8 cellular contexts compared by ENCODE assay signal in the genomic region with DNA sequence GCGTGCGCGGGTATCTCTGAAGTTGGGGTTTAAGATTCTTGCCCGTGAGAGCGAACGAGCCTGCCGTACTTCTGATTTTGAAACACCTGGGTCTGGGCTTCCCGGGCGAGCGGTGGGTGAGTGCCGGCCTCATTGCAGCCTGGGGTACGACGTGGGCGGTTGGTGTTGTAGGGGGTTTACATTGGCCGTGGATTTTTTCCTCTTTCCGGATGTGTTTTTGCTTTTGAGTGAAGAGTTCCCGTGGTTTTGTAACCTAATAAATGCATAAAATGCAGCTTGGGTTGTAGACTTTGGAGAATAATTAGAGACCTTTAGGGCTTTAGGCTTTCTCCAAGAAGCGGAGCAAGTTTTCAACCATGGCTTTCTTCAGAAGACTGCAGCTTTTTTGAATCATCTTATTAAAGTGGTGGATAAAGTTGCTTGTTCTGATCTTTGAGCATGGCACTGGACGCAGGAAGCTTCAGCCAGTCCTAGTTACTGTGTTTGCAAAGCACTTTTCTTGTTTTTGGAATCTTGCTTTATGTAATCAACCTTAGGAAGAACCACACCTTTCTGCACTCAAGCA. TPM values are rescaled to one million over a fixed set of nuclear protein-coding genes. Genes with fewer than 3 reads are reported as not detected.
DNase-seq lines count a peak whose midpoint lies in the region; ATAC-seq, FAIRE-seq and TF ChIP-seq lines count a peak whose summit lies in the region.

No MANE protein-coding gene starts in this region.

- DNase-seq in activated T-cell treated with anti-CD3 and anti-CD28 coated beads, Interleukin-2, amount 50 U/mL, for 24 hours, result no peak
- DNase-seq in activated T-cell treated with anti-CD3 and anti-CD28 coated beads, Interleukin-2, amount 50 U/mL, for 1 hour, result no peak
- DNase-seq in activated CD4-positive, alpha-beta memory T cell treated with anti-CD3 and anti-CD28 coated beads, Interleukin-2, amount 10 ng/mL, durations not matched to agents 7 days and 5 days, result no peak
- DNase-seq in NK-92 (lab: John Stamatoyannopoulos, UW; ENCODE audit: unreplicated experiment) (no peak), D721Med (ENCODE audit: insufficient read length, low spot score) (no peak)

- peaks cover 59% of the 10 kb centered on the region for H3K4me1 Mint-ChIP-seq in activated T-cell treated with anti-CD3 and anti-CD28 coated beads, Interleukin-2, amount 50 U/mL, for 24 hours (ENCODE audit: low read depth)
- peaks cover 64% of the 10 kb centered on the region for H3K4me1 Mint-ChIP-seq in activated CD4-positive, alpha-beta memory T cell treated with anti-CD3 and anti-CD28 coated beads, Interleukin-2, amount 10 ng/mL, durations not matched to agents 7 days and 5 days

- peak overlapping the region; percentile 67 to 94 for H3K9ac ChIP-seq in stomach smooth muscle (ENCODE audit: low read length in 2 of 2)

- H3K4me3 ChIP-seq in iPS-18c (ENCODE audit: insufficient read depth, low read depth, low read length) (peak overlapping the region; percentile 98), stomach smooth muscle (ENCODE audit: low read length in 2 of 2) (peak overlapping the region; percentile 92 to 98)

- peaks cover 18% of the 10 kb centered on the region for H3K4me1 ChIP-seq in stomach smooth muscle (ENCODE audit: control insufficient read depth, insufficient read depth, low read length)

- H3K36me3 ChIP-seq in stomach smooth muscle (ENCODE audit: control insufficient read depth in 2 of 2, insufficient read depth in 2 of 2, low read length in 2 of 2), result no peaks in the 10 kb centered on the region

- H3K27ac ChIP-seq in stomach smooth muscle (ENCODE audit: low read length), result peak overlapping the region; percentile 97

- TF ChIP-seq CTCF in D721Med (IDR thresholded peaks at IDR 0.05; ENCODE audit: insufficient read depth, missing control alignments), result no peak

- no peak for ATAC-seq in GM18520 (IDR thresholded peaks at IDR 0.05; ENCODE audit: unreplicated experiment)

- H3K27ac Mint-ChIP-seq in activated T-cell treated with anti-CD3 and anti-CD28 coated beads, Interleukin-2, amount 50 U/mL, for 24 hours, result peak overlapping the region; percentile 100
- peak overlapping the region; percentile 96 for H3K27ac Mint-ChIP-seq in activated CD4-positive, alpha-beta memory T cell treated with anti-CD3 and anti-CD28 coated beads, Interleukin-2, amount 10 ng/mL, durations not matched to agents 7 days and 5 days

- H3K4me3 Mint-ChIP-seq in activated T-cell treated with anti-CD3 and anti-CD28 coated beads, Interleukin-2, amount 50 U/mL, for 24 hours, result peak overlapping the region; percentile 97
- H3K4me3 Mint-ChIP-seq in activated CD4-positive, alpha-beta memory T cell treated with anti-CD3 and anti-CD28 coated beads, Interleukin-2, amount 10 ng/mL, durations not matched to agents 7 days and 5 days, result peak overlapping the region; percentile 99

- H3K9me3 Mint-ChIP-seq in activated T-cell treated with anti-CD3 and anti-CD28 coated beads, Interleukin-2, amount 50 U/mL, for 24 hours, result no peaks in the 10 kb centered on the region
- no peaks in the 10 kb centered on the region for H3K9me3 Mint-ChIP-seq in activated CD4-positive, alpha-beta memory T cell treated with anti-CD3 and anti-CD28 coated beads, Interleukin-2, amount 10 ng/mL, durations not matched to agents 7 days and 5 days

- CTCF ChIA-PET in activated CD4-positive, alpha-beta memory T cell treated with anti-CD3 and anti-CD28 coated beads, Interleukin-2, amount 10 ng/mL, durations not matched to agents 7 days and 5 days (lab: Charles Lee), result interaction anchor here (0.6 to 2.1 kb wide), 5 partner anchors 9 to 118 kb away, joined by 3 to 15 read pairs (median 4); no protein-coding TSS in a partner anchor

- H3K36me3 Mint-ChIP-seq in activated T-cell treated with anti-CD3 and anti-CD28 coated beads, Interleukin-2, amount 50 U/mL, for 24 hours (ENCODE audit: low read depth), result peaks cover 57% of the 10 kb centered on the region
- H3K36me3 Mint-ChIP-seq in activated CD4-positive, alpha-beta memory T cell treated with anti-CD3 and anti-CD28 coated beads, Interleukin-2, amount 10 ng/mL, durations not matched to agents 7 days and 5 days (ENCODE audit: low read depth), result peaks cover 12% of the 10 kb centered on the region

- no peaks in the 10 kb centered on the region for H3K9me3 ChIP-seq in iPS-18c (ENCODE audit: control insufficient read depth, insufficient read depth, low read length)
- H3K9me3 ChIP-seq in stomach smooth muscle (ENCODE audit: control insufficient read depth in 2 of 2, low read length in 2 of 2), result no peaks in the 10 kb centered on the region

- no peaks in the 10 kb centered on the region for H3K27me3 Mint-ChIP-seq in activated T-cell treated with anti-CD3 and anti-CD28 coated beads, Interleukin-2, amount 50 U/mL, for 24 hours
- H3K27me3 Mint-ChIP-seq in activated CD4-positive, alpha-beta memory T cell treated with anti-CD3 and anti-CD28 coated beads, Interleukin-2, amount 10 ng/mL, durations not matched to agents 7 days and 5 days, result no peaks in the 10 kb centered on the region

- H3K27me3 ChIP-seq in stomach smooth muscle (ENCODE audit: control insufficient read depth in 1 of 2, insufficient read depth in 2 of 2, low read length in 2 of 2), result no peaks in the 10 kb centered on the region

- POLR2A ChIA-PET in activated CD4-positive, alpha-beta memory T cell treated with anti-CD3 and anti-CD28 coated beads, Interleukin-2, amount 10 ng/mL, durations not matched to agents 7 days and 5 days (lab: Charles Lee), result interaction anchor here (0.9 to 5.5 kb wide), 8 partner anchors 10 to 118 kb away, joined by 3 to 62 read pairs (median 23); no protein-coding TSS in a partner anchor

- FAIRE-seq in D721Med (lab: Jason Lieb, UNC), result no peak

RNA-seq across cellular contexts. Expression of a gene that starts 0.3 kb away (rescaled TPM):
- 10 to 100 TPM; 17.6 to 18.7 TPM for total RNA-seq in activated CD4-positive, alpha-beta memory T cell treated with anti-CD3 and anti-CD28 coated beads, Interleukin-2, amount 10 ng/mL, durations not matched to agents 7 days and 5 days

RNA-seq across cellular contexts. Expression of a gene that starts 0.9 kb away (rescaled TPM):
- total RNA-seq in activated CD4-positive, alpha-beta memory T cell treated with anti-CD3 and anti-CD28 coated beads, Interleukin-2, amount 10 ng/mL, durations not matched to agents 7 days and 5 days, result 10 to 100 TPM; 21.2 to 22.7 TPM
